In the genomic region with DNA sequence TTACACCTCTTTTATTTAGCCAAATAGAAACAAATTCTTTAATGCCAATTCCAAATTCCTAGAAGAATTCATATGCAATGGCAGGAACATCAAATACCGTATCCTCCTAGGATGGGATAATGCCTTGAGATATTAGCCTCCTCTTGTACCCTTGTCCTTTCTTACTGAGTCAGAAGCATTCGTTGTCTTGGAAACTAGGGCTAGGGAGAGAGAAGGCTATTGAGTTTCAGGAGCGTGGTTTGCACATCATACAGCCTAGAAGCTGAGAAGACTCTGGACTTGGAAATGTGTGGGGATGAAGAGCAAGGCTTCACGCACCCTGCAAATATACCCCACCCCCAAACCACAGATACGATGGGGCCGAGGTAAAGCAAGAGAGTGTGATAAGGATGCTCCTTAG, we compare ENCODE assay signal across 1 cellular context.
TF ChIP-seq lines count a peak whose summit lies in the region.

No MANE protein-coding gene starts in this region.

TF ChIP-seq in SK-N-SH treated with all-trans-retinoic acid at 6 μM for 48 hours, 23 proteins besides CTCF, POLR2A, EP300 and RAD21 (continued from another document):
- TF ChIP-seq, protein P1, sequence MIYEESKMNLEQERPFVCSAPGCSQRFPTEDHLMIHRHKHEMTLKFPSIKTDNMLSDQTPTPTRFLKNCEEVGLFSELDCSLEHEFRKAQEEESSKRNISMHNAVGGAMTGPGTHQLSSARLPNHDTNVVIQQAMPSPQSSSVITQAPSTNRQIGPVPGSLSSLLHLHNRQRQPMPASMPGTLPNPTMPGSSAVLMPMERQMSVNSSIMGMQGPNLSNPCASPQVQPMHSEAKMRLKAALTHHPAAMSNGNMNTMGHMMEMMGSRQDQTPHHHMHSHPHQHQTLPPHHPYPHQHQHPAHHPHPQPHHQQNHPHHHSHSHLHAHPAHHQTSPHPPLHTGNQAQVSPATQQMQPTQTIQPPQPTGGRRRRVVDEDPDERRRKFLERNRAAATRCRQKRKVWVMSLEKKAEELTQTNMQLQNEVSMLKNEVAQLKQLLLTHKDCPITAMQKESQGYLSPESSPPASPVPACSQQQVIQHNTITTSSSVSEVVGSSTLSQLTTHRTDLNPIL (CRISPR knock-in tag; IDR thresholded peaks at IDR 0.05; ENCODE audit: low read depth) = no peak
- TF ChIP-seq ISL1 (CRISPR knock-in tag; IDR thresholded peaks at IDR 0.05) (no peak), ESRRG (CRISPR knock-in tag; IDR thresholded peaks at IDR 0.05) (no peak)
- TF ChIP-seq, protein P2, sequence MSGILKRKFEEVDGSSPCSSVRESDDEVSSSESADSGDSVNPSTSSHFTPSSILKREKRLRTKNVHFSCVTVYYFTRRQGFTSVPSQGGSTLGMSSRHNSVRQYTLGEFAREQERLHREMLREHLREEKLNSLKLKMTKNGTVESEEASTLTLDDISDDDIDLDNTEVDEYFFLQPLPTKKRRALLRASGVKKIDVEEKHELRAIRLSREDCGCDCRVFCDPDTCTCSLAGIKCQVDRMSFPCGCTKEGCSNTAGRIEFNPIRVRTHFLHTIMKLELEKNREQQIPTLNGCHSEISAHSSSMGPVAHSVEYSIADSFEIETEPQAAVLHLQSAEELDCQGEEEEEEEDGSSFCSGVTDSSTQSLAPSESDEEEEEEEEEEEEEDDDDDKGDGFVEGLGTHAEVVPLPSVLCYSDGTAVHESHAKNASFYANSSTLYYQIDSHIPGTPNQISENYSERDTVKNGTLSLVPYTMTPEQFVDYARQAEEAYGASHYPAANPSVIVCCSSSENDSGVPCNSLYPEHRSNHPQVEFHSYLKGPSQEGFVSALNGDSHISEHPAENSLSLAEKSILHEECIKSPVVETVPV (CRISPR knock-in tag; IDR thresholded peaks at IDR 0.05) = no peak
